In the genomic region with DNA sequence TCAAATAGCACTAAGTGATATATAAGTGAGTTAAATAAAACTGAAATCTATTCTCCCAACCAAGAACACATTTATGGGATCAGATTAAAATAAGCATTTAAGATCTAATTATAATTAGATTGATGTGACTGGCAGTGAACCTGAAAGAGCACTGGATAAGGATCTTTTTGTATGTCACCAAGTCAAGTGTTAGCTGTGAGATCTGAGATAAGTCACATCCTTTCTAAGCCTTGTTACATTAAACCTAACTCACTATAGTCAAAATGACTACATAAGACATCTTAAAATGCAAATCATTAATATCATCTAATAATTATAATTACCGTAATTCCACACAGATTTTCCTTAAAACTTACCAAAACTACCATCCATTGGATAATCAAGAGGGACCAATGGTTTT, we compare ENCODE assay signal across 1 cellular context.
TF ChIP-seq lines count a peak whose summit lies in the region.

No MANE protein-coding gene starts in this region.

TF ChIP-seq in GM12878, 131 proteins besides CTCF, POLR2A, EP300 and RAD21:
- TF ChIP-seq, protein P1, sequence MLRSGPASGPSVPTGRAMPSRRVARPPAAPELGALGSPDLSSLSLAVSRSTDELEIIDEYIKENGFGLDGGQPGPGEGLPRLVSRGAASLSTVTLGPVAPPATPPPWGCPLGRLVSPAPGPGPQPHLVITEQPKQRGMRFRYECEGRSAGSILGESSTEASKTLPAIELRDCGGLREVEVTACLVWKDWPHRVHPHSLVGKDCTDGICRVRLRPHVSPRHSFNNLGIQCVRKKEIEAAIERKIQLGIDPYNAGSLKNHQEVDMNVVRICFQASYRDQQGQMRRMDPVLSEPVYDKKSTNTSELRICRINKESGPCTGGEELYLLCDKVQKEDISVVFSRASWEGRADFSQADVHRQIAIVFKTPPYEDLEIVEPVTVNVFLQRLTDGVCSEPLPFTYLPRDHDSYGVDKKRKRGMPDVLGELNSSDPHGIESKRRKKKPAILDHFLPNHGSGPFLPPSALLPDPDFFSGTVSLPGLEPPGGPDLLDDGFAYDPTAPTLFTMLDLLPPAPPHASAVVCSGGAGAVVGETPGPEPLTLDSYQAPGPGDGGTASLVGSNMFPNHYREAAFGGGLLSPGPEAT (IDR thresholded peaks at IDR 0.05; ENCODE audit: low read depth): no peak
- no peak for TF ChIP-seq ZNF217 (IDR thresholded peaks at IDR 0.05)
- no peak for TF ChIP-seq NRF1 (conservative IDR thresholded peaks at IDR 0.05; ENCODE audit: low read depth, low read length)
- TF ChIP-seq, protein P2, sequence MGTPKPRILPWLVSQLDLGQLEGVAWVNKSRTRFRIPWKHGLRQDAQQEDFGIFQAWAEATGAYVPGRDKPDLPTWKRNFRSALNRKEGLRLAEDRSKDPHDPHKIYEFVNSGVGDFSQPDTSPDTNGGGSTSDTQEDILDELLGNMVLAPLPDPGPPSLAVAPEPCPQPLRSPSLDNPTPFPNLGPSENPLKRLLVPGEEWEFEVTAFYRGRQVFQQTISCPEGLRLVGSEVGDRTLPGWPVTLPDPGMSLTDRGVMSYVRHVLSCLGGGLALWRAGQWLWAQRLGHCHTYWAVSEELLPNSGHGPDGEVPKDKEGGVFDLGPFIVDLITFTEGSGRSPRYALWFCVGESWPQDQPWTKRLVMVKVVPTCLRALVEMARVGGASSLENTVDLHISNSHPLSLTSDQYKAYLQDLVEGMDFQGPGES (IDR thresholded peaks at IDR 0.05): no peak
